ENCODE assay signal across 8 cellular contexts in the genomic region with DNA sequence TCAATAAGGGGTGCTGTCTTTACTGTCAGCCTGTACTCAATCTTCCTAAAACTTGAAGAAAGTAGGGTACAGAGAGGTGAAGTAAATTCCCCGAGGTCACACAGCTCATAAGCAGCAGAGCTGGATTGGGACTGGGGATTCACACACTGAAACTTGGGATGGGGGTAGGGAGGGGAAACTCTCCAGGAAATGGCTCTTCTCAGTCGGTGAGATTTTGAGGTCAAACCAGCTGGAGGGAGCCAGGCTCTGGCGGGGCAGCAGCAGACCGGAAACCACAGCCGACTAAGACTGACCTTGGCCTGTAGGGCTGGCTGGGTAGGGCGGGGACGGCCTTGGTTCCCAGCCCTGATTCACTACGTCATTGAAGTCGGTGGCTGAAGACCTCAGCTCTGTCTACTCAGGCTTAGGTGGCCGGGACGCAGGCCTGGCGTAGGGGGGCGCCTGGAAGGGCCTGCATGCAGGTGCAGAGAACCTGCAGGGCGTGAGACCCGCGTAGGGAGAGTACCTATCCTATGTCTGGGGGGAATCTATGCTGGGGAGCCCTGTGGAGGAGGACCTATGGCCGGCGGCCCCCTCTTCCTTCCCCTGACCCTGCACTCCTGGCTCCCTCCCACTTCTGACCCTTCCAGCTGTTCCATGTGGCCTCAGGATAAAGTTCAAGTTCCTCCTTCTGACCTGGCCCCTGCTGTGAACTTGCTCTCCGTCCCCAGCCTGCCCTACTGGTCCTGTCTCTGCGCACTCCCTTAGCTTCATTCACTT. TPM values are rescaled to one million over a fixed set of nuclear protein-coding genes. Genes with fewer than 3 reads are reported as not detected.
DNase-seq lines count a peak whose midpoint lies in the region; ATAC-seq and TF ChIP-seq lines count a peak whose summit lies in the region.

No MANE protein-coding gene starts in this region.

- no peak overlapping the region for H3K9ac ChIP-seq in Karpas-422 (ENCODE audit: low read length)

- no peak for TF ChIP-seq CTCF in astrocyte of the cerebellum (IDR thresholded peaks at IDR 0.05; ENCODE audit: low read depth, low read length, missing control alignments)

- peak overlapping the region; percentile 7; the same call in 1 of the 2 replicates for H2AFZ ChIP-seq in Karpas-422 (ENCODE audit: low read length)

- H4K20me1 ChIP-seq in Karpas-422 (ENCODE audit: insufficient read depth, low read depth, low read length): no peaks in the 10 kb centered on the region

- in situ Hi-C loops in astrocyte of the cerebellum (cut with HindIII; ENCODE audit: low sequenced_read_pairs): no loop called here

- no peaks in the 10 kb centered on the region for H3K9me3 ChIP-seq in Karpas-422 (ENCODE audit: low read length)

- H3K27me3 ChIP-seq in Karpas-422 (ENCODE audit: low read length): no peaks in the 10 kb centered on the region

- H3K4me1 ChIP-seq in Karpas-422 (ENCODE audit: low read length): no peaks in the 10 kb centered on the region

- no peaks in the 10 kb centered on the region for H3K36me3 ChIP-seq in Karpas-422 (ENCODE audit: insufficient read depth, low read length)

- no peak overlapping the region for H3K27ac ChIP-seq in Karpas-422 (ENCODE audit: low read length)

- H3K4me3 ChIP-seq in Karpas-422 (ENCODE audit: low read length) (no peak overlapping the region), astrocyte of the cerebellum (ENCODE audit: low read depth, low read length) (no peak overlapping the region)

- no peaks in the 10 kb centered on the region for H3K79me2 ChIP-seq in Karpas-422 (ENCODE audit: low read length)

- peak; percentile 91 for ATAC-seq in GM21447 (IDR thresholded peaks at IDR 0.05; ENCODE audit: unreplicated experiment)

- no peak overlapping the region for H3K4me2 ChIP-seq in Karpas-422 (ENCODE audit: low read depth, low read length, poor library complexity, severe bottlenecking)

- peak; percentile 85 for DNase-seq in CD1c-positive myeloid dendritic cell (ENCODE audit: extremely low spot score)
- DNase-seq in Karpas-422: no peak
- peak; percentile 42 for DNase-seq in astrocyte of the cerebellum (ENCODE audit: low read depth)
- peak; percentile 56 for DNase-seq in iPS DF 4.7 (ENCODE audit: extremely low read depth, low spot score)
- peak; percentile 49 for DNase-seq in smooth muscle cell of the brain vasculature (ENCODE audit: low read depth, low spot score)
- DNase-seq in DMS114 treated with DMSO at 0.1 percent for 48 hours (lab: John Stamatoyannopoulos, UW; ENCODE audit: unreplicated experiment): no peak
- DNase-seq in NCI-H1417 treated with DMSO at 0.1 percent for 48 hours (lab: John Stamatoyannopoulos, UW): no peak

- no peaks in the 10 kb centered on the region for H3K9me2 ChIP-seq in Karpas-422 (replicated peaks; ENCODE audit: insufficient read depth, low read length)

RNA-seq across cellular contexts. Expression of gene SLC4A1, which starts 11.8 kb away (rescaled TPM):
- total RNA-seq in Karpas-422 (2014; rRNA removed; shearing (Covaris generic); ENCODE audit: low replicate concordance): 0.14 and 0.19 TPM in 2 replicates

RNA-seq across cellular contexts. Expression of gene RUNDC3A, which starts 28.6 kb away (rescaled TPM):
- 1.5 and 2.3 TPM in 2 replicates for total RNA-seq in Karpas-422 (2014; rRNA removed; shearing (Covaris generic); ENCODE audit: low replicate concordance)

RNA-seq across cellular contexts. Expression of gene SLC25A39, which starts 44.9 kb away (rescaled TPM):
- 78.7 and 163 TPM in 2 replicates for total RNA-seq in Karpas-422 (2014; rRNA removed; shearing (Covaris generic); ENCODE audit: low replicate concordance)

Comparison
In these comparisons a context has a peak if more than half of its experiments do, and no peak if none do; other contexts are left out.
1. DNase-seq: peak in CD1c-positive myeloid dendritic cell (single experiment), astrocyte of the cerebellum (single experiment), iPS DF 4.7 (single experiment) and smooth muscle cell of the brain vasculature (single experiment); none in Karpas-422 (single experiment), DMS114 treated with DMSO at 0.1 percent for 48 hours (single experiment) and NCI-H1417 treated with DMSO at 0.1 percent for 48 hours (single experiment).